Comparison of ENCODE assay signal across 1 cellular context in the genomic region with DNA sequence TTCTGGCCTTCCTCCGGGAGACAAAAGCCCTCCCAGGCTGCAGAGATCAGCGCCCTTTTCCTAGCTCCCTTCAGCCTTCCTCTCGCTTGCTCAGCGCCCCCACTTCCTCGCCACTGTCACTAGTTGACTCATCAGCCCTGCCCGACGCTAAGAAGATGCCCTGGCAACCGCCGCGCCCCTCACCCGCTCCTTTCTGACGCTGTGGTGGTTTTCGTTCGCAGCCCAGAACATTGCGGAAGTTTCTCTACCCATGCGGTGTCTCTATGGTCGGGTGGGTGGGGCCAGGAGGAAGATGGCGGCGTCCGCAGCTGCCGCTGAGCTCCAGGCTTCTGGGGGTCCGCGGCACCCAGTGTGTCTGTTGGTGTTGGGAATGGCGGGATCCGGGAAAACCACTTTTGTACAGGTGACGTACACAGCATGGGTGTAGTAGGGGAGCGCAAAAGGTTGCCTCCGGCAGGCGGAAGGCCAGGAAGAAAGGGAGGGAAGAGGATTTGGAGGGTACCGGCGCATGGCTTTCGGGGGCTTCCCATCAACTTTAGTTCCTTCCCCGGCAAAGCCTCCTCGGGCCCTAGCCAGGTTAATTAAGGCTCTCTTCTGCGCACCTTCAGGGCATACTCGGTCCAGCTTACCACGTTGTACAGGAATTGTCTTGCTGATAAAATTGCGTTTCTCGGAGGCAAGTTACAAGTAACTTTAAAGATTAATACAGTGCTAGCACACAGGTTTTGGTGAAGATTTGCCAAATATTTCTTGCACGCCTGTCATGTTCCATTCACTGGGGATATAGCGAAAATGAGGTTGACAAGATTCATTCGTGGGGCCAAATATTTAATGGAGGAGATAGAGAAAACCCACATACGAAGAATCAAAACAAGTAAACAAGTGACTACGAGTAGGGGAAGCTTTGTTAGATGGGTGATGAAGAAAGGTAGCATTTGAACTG.
TF ChIP-seq lines count a peak whose summit lies in the region.

A gene with protein sequence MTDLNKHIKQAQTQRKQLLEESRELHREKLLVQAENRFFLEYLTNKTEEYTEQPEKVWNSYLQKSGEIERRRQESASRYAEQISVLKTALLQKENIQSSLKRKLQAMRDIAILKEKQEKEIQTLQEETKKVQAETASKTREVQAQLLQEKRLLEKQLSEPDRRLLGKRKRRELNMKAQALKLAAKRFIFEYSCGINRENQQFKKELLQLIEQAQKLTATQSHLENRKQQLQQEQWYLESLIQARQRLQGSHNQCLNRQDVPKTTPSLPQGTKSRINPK (minus strand): TSS at position 246 of the 943 bp plus-strand sequence. CDS start 1,213 bp downstream, outside the sequence.
Gene GPN1 (plus strand): TSS at position 284 of the 943 bp plus-strand sequence. CDS start 9 bp downstream, at position 293.

TF ChIP-seq in SK-N-SH, 30 proteins besides CTCF, POLR2A, EP300 and RAD21:
- TF ChIP-seq MEF2A (IDR thresholded peaks at IDR 0.05; ENCODE audit: borderline replicate concordance, low read depth): no peak
- TF ChIP-seq FOSL2 (IDR thresholded peaks at IDR 0.05; ENCODE audit: borderline replicate concordance, low read depth): peak; percentile 92
- TF ChIP-seq MXI1 (IDR thresholded peaks at IDR 0.05; ENCODE audit: low read depth, low read length): peak; percentile 98
- TF ChIP-seq, protein P1, sequence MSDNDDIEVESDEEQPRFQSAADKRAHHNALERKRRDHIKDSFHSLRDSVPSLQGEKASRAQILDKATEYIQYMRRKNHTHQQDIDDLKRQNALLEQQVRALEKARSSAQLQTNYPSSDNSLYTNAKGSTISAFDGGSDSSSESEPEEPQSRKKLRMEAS (IDR thresholded peaks at IDR 0.05; ENCODE audit: low read depth): peak; percentile 93
- no peak for TF ChIP-seq EZH2phosphoT487 (IDR thresholded peaks at IDR 0.05; ENCODE audit: borderline replicate concordance, low read depth)
- TF ChIP-seq, protein P2, sequence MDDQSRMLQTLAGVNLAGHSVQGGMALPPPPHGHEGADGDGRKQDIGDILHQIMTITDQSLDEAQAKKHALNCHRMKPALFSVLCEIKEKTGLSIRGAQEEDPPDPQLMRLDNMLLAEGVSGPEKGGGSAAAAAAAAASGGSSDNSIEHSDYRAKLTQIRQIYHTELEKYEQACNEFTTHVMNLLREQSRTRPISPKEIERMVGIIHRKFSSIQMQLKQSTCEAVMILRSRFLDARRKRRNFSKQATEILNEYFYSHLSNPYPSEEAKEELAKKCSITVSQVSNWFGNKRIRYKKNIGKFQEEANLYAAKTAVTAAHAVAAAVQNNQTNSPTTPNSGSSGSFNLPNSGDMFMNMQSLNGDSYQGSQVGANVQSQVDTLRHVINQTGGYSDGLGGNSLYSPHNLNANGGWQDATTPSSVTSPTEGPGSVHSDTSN (IDR thresholded peaks at IDR 0.05): peak; percentile 35
- peak; percentile 97 for TF ChIP-seq POLR2AphosphoS5 (IDR thresholded peaks at IDR 0.05; ENCODE audit: low read depth, low read length)
- TF ChIP-seq GATA2 (CRISPR knock-in tag; IDR thresholded peaks at IDR 0.05): no peak
- no peak for TF ChIP-seq USF1 (IDR thresholded peaks at IDR 0.05; ENCODE audit: borderline replicate concordance, low read depth)
- peak; percentile 98 for TF ChIP-seq YY1 (IDR thresholded peaks at IDR 0.05; ENCODE audit: low read depth)
- TF ChIP-seq NRF1 (IDR thresholded peaks at IDR 0.05; ENCODE audit: low read depth, low read length): no peak
- peak; percentile 100 for TF ChIP-seq TAF1 (IDR thresholded peaks at IDR 0.05; ENCODE audit: borderline replicate concordance, low read depth, low read length)
- TF ChIP-seq ELF1 (IDR thresholded peaks at IDR 0.05): peak; percentile 83
- TF ChIP-seq NFIC (IDR thresholded peaks at IDR 0.05; ENCODE audit: borderline replicate concordance): no peak
- no peak for TF ChIP-seq RXRA (IDR thresholded peaks at IDR 0.05; ENCODE audit: borderline replicate concordance, low read depth)
- peak; percentile 98 for TF ChIP-seq SIN3A (IDR thresholded peaks at IDR 0.05; ENCODE audit: borderline replicate concordance, low read depth, low read length)
- TF ChIP-seq, protein P3, sequence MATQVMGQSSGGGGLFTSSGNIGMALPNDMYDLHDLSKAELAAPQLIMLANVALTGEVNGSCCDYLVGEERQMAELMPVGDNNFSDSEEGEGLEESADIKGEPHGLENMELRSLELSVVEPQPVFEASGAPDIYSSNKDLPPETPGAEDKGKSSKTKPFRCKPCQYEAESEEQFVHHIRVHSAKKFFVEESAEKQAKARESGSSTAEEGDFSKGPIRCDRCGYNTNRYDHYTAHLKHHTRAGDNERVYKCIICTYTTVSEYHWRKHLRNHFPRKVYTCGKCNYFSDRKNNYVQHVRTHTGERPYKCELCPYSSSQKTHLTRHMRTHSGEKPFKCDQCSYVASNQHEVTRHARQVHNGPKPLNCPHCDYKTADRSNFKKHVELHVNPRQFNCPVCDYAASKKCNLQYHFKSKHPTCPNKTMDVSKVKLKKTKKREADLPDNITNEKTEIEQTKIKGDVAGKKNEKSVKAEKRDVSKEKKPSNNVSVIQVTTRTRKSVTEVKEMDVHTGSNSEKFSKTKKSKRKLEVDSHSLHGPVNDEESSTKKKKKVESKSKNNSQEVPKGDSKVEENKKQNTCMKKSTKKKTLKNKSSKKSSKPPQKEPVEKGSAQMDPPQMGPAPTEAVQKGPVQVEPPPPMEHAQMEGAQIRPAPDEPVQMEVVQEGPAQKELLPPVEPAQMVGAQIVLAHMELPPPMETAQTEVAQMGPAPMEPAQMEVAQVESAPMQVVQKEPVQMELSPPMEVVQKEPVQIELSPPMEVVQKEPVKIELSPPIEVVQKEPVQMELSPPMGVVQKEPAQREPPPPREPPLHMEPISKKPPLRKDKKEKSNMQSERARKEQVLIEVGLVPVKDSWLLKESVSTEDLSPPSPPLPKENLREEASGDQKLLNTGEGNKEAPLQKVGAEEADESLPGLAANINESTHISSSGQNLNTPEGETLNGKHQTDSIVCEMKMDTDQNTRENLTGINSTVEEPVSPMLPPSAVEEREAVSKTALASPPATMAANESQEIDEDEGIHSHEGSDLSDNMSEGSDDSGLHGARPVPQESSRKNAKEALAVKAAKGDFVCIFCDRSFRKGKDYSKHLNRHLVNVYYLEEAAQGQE (IDR thresholded peaks at IDR 0.05; ENCODE audit: low read depth, low read length): peak; percentile 79
- TF ChIP-seq FOXJ3 (CRISPR knock-in tag; IDR thresholded peaks at IDR 0.05): peak; percentile 67
- 0 out of 2 replicates have a peak, but pooled peaks have one; percentile 52 for TF ChIP-seq ZBTB33 (IDR thresholded peaks at IDR 0.05; ENCODE audit: borderline replicate concordance, low read depth)
- TF ChIP-seq, protein P4, sequence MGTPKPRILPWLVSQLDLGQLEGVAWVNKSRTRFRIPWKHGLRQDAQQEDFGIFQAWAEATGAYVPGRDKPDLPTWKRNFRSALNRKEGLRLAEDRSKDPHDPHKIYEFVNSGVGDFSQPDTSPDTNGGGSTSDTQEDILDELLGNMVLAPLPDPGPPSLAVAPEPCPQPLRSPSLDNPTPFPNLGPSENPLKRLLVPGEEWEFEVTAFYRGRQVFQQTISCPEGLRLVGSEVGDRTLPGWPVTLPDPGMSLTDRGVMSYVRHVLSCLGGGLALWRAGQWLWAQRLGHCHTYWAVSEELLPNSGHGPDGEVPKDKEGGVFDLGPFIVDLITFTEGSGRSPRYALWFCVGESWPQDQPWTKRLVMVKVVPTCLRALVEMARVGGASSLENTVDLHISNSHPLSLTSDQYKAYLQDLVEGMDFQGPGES (IDR thresholded peaks at IDR 0.05; ENCODE audit: low read depth, low read length): no peak
- peak; percentile 49; the same call in 1 of the 2 replicates for TF ChIP-seq RCOR1 (IDR thresholded peaks at IDR 0.05; ENCODE audit: low read length)
- TF ChIP-seq, protein P5, sequence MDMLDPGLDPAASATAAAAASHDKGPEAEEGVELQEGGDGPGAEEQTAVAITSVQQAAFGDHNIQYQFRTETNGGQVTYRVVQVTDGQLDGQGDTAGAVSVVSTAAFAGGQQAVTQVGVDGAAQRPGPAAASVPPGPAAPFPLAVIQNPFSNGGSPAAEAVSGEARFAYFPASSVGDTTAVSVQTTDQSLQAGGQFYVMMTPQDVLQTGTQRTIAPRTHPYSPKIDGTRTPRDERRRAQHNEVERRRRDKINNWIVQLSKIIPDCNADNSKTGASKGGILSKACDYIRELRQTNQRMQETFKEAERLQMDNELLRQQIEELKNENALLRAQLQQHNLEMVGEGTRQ (IDR thresholded peaks at IDR 0.05; ENCODE audit: borderline replicate concordance, low read depth, low read length): no peak
- TF ChIP-seq JUND (IDR thresholded peaks at IDR 0.05): peak; percentile 75
- no peak for TF ChIP-seq SMC3 (IDR thresholded peaks at IDR 0.05; ENCODE audit: low read depth, low read length)
- TF ChIP-seq GABPA (IDR thresholded peaks at IDR 0.05; ENCODE audit: low read depth): peak; percentile 87
- TF ChIP-seq TEAD4 (IDR thresholded peaks at IDR 0.05; ENCODE audit: borderline replicate concordance, insufficient read depth): 0 out of 2 replicates have a peak, but pooled peaks have one; percentile 15
- TF ChIP-seq TCF12 (IDR thresholded peaks at IDR 0.05): peak; percentile 66
- TF ChIP-seq CHD2 (IDR thresholded peaks at IDR 0.05; ENCODE audit: low read length, partially characterized antibody): peak; percentile 90
- TF ChIP-seq RFX5 (IDR thresholded peaks at IDR 0.05; ENCODE audit: low read length): peak; percentile 60; the same call in 1 of the 2 replicates
- TF ChIP-seq FOXM1 (IDR thresholded peaks at IDR 0.05; ENCODE audit: low read depth): no peak
TF ChIP-seq in SK-N-SH: peak in this region for 19.
